ENCODE assay signal across 17 cellular contexts in the genomic region with DNA sequence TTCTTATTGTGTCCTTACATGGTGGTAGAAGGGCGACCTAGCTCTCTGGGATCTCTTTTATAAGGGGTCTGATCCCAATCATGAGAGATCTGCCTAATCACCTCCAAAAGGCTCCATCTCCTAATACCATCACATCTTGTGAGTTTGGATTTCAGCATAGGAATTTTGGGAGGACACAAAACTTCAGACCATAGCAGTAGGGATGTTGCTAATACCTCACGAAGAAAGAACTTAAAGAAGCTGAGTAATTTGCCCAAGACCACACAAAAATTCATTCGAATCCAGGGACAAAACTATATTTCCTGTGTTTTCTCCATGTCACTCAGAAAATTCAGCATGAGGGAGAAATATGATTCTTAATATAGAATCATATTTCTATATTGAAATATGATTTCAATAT.
"Had no signal": no experiment of that assay in that cellular context is flagged by ENCODE, and none has a peak within 500 bp of the region (broad histone marks: within the 10 kb centered on the region; RNA-seq: fewer than 3 reads in every experiment).

No MANE protein-coding gene starts in this region.

- DNase-seq: activated B cell treated with CpG ODN at 0.5 μM for 24 hours; activated CD4-positive, alpha-beta memory T cell treated with anti-CD3 and anti-CD28 coated beads, Interleukin-2, amount 10 ng/mL, durations not matched to agents 7 days and 5 days; activated CD4-positive, alpha-beta T cell treated with anti-CD3 and anti-CD28 coated beads for 4 hours; activated naive CD4-positive, alpha-beta T cell treated with Interleukin-2 at 50 U/mL for 16 hours; activated T-cell treated with anti-CD3 and anti-CD28 coated beads, Interleukin-2, amount 50 U/mL, for 1 hour; cortex of kidney; left colon; lower lobe of right lung; T-cell had no signal

- H3K36me3 ChIP-seq: prostate gland had no signal

- H3K27ac Mint-ChIP-seq: activated B cell treated with CpG ODN at 0.5 μM for 24 hours; activated CD4-positive, alpha-beta memory T cell treated with anti-CD3 and anti-CD28 coated beads, Interleukin-2, amount 10 ng/mL, durations not matched to agents 7 days and 5 days; activated T-helper 2 cell treated with anti-CD3 and anti-CD28 coated beads, Interferon-gamma antibody, Interleukin-2, Interleukin-4, amounts not matched to agents 10 μg/mL and 5 μg/mL and 100 μg/mL, durations not matched to agents 14 hours and 24 hours and 36 hours; mesothelial cell of epicardium; stimulated activated naive CD8-positive, alpha-beta T cell treated with anti-CD3 and anti-CD28 coated beads, Interleukin-15, Interleukin-2, amounts not matched to agents 100 ng/mL and 50 ng/mL, for 24 hours; T-cell had no signal

- H3K9me3 Mint-ChIP-seq: activated B cell treated with CpG ODN at 0.5 μM for 24 hours; activated CD4-positive, alpha-beta memory T cell treated with anti-CD3 and anti-CD28 coated beads, Interleukin-2, amount 10 ng/mL, durations not matched to agents 7 days and 5 days; activated T-helper 2 cell treated with anti-CD3 and anti-CD28 coated beads, Interferon-gamma antibody, Interleukin-2, Interleukin-4, amounts not matched to agents 10 μg/mL and 5 μg/mL and 100 μg/mL, durations not matched to agents 14 hours and 24 hours and 36 hours had no signal

- H3K4me1 ChIP-seq: prostate gland had no signal

- H3K4me2 ChIP-seq: hepatocyte had no signal

- H3K9me3 ChIP-seq: lower lobe of right lung, prostate gland, right atrium auricular region, tibial nerve had no signal

- H3K27ac ChIP-seq: lower lobe of right lung, prostate gland, right atrium auricular region, tibial nerve had no signal

- H3K27me3 ChIP-seq: hepatocyte, right atrium auricular region, tibial nerve had no signal

- ATAC-seq: esophagus mucosa, left colon, lower lobe of right lung, T-cell had no signal

- H3K4me3 Mint-ChIP-seq: activated B cell treated with CpG ODN at 0.5 μM for 24 hours; activated CD4-positive, alpha-beta memory T cell treated with anti-CD3 and anti-CD28 coated beads, Interleukin-2, amount 10 ng/mL, durations not matched to agents 7 days and 5 days; mesothelial cell of epicardium; stimulated activated naive CD8-positive, alpha-beta T cell treated with anti-CD3 and anti-CD28 coated beads, Interleukin-15, Interleukin-2, amounts not matched to agents 100 ng/mL and 50 ng/mL, for 24 hours; T-cell had no signal

- H3K27me3 Mint-ChIP-seq: activated B cell treated with CpG ODN at 0.5 μM for 24 hours; activated CD4-positive, alpha-beta memory T cell treated with anti-CD3 and anti-CD28 coated beads, Interleukin-2, amount 10 ng/mL, durations not matched to agents 7 days and 5 days; stimulated activated naive CD8-positive, alpha-beta T cell treated with anti-CD3 and anti-CD28 coated beads, Interleukin-15, Interleukin-2, amounts not matched to agents 100 ng/mL and 50 ng/mL, for 24 hours; T-cell had no signal

- H3K4me3 ChIP-seq: hepatocyte, lower lobe of right lung, prostate gland, right atrium auricular region, tibial nerve had no signal

- H2AFZ ChIP-seq: hepatocyte had no signal
